ENCODE assay signal across 27 cellular contexts in the genomic region with DNA sequence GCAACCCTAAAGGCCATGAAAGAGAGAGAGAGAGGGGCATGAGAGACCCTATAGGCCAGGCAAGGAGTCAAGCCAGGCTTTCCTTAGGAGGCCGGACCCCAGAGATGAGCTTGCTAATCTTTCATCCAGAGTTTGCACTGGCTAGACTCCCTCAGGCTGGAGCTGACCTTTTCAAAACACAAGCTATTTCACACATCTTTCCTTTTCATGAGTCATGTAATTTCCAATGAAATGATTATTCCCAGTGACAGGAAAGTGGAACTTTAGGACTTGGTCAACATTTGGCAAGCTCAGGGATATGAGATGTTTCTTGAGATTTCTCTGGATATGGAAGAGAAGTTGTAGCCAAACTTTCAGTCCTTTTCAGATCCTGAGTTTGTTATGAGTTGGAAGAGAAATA.
DNase-seq lines count a peak whose midpoint lies in the region; ATAC-seq lines count a peak whose summit lies in the region.
"Had no signal": no experiment of that assay in that cellular context is flagged by ENCODE, and none has a peak within 500 bp of the region (broad histone marks: within the 10 kb centered on the region; RNA-seq: fewer than 3 reads in every experiment).

No MANE protein-coding gene starts in this region.

- H3K9me3 ChIP-seq in mesenchymal stem cell (ENCODE audit: control insufficient read depth, low read length), result no peaks in the 10 kb centered on the region
- H3K9me3 ChIP-seq: heart right ventricle, right lobe of liver, testis had no signal

- no peak overlapping the region for H3K4me3 ChIP-seq in mesenchymal stem cell (ENCODE audit: insufficient read depth in 1 of 2, low read depth in 1 of 2, low read length in 2 of 2)
- H3K4me3 ChIP-seq: heart right ventricle, right lobe of liver, testis had no signal

- H2AK5ac ChIP-seq in mesenchymal stem cell (ENCODE audit: low read length, severe bottlenecking), result no peak overlapping the region

- H3K4me3 Mint-ChIP-seq in immature natural killer cell, result no peak overlapping the region
- no peak overlapping the region for H3K4me3 Mint-ChIP-seq in stimulated activated memory B cell treated with anti-CD40 and anti-IgM and Interleukin-4, amounts not matched to agents 10 μg/mL and 1 μg/mL and 100 μg/mL, for 72 hours
- H3K4me3 Mint-ChIP-seq: activated T-cell treated with anti-CD3 and anti-CD28 coated beads, Interleukin-2, amount 50 U/mL, for 24 hours; CD8-positive, alpha-beta T cell; memory B cell; neural crest cell; stimulated activated naive B cell treated with anti-CD40 and anti-IgM and Interleukin-4, amounts not matched to agents 10 μg/mL and 1 μg/mL and 100 μg/mL, for 72 hours had no signal

- H3K36me3 Mint-ChIP-seq in immature natural killer cell, result no peaks in the 10 kb centered on the region
- H3K36me3 Mint-ChIP-seq in stimulated activated memory B cell treated with anti-CD40 and anti-IgM and Interleukin-4, amounts not matched to agents 10 μg/mL and 1 μg/mL and 100 μg/mL, for 72 hours, result no peaks in the 10 kb centered on the region
- H3K36me3 Mint-ChIP-seq: CD8-positive, alpha-beta T cell; memory B cell; stimulated activated naive B cell treated with anti-CD40 and anti-IgM and Interleukin-4, amounts not matched to agents 10 μg/mL and 1 μg/mL and 100 μg/mL, for 72 hours had no signal

- no peak overlapping the region for H2BK12ac ChIP-seq in mesenchymal stem cell (ENCODE audit: low read length in 2 of 2)

- no peak overlapping the region for H2AFZ ChIP-seq in mesenchymal stem cell (ENCODE audit: low read depth, low read length)

- no peak overlapping the region for H2BK5ac ChIP-seq in mesenchymal stem cell (ENCODE audit: low read depth, low read length, poor library complexity, severe bottlenecking)

- no peak overlapping the region for H3K27ac Mint-ChIP-seq in immature natural killer cell
- no peak overlapping the region for H3K27ac Mint-ChIP-seq in stimulated activated memory B cell treated with anti-CD40 and anti-IgM and Interleukin-4, amounts not matched to agents 10 μg/mL and 1 μg/mL and 100 μg/mL, for 72 hours
- H3K27ac Mint-ChIP-seq: activated T-cell treated with anti-CD3 and anti-CD28 coated beads, Interleukin-2, amount 50 U/mL, for 24 hours; CD8-positive, alpha-beta T cell; memory B cell; stimulated activated naive B cell treated with anti-CD40 and anti-IgM and Interleukin-4, amounts not matched to agents 10 μg/mL and 1 μg/mL and 100 μg/mL, for 72 hours had no signal

- no peaks in the 10 kb centered on the region for H3K4me1 Mint-ChIP-seq in immature natural killer cell
- H3K4me1 Mint-ChIP-seq in stimulated activated memory B cell treated with anti-CD40 and anti-IgM and Interleukin-4, amounts not matched to agents 10 μg/mL and 1 μg/mL and 100 μg/mL, for 72 hours, result no peaks in the 10 kb centered on the region
- H3K4me1 Mint-ChIP-seq: memory B cell; stimulated activated naive B cell treated with anti-CD40 and anti-IgM and Interleukin-4, amounts not matched to agents 10 μg/mL and 1 μg/mL and 100 μg/mL, for 72 hours had no signal

- no peak for DNase-seq in left ventricle myocardium superior
- no peak for DNase-seq in left cardiac atrium
- peak; percentile 23 for DNase-seq in epidermal melanocyte (ENCODE audit: insufficient read length, low spot score)
- peak; percentile 35 for DNase-seq in mesenchymal stem cell
- DNase-seq in immature natural killer cell, result no peak
- no peak for DNase-seq in COR-L47 (lab: John Stamatoyannopoulos, UW)
- DNase-seq in DMS79 (lab: John Stamatoyannopoulos, UW), result no peak
- DNase-seq: activated CD4-positive, alpha-beta T cell treated with anti-CD3 and anti-CD28 coated beads for 48 hours; activated gamma-delta T cell treated with Interleukin-2 at 50 U/mL for 16 hours; activated T-cell treated with anti-CD3 and anti-CD28 coated beads, Interleukin-2, amount 50 U/mL, for 24 hours; CD8-positive, alpha-beta T cell; dermis blood vessel endothelial cell; DMS153; GF-D8; HCEC 1CT; heart right ventricle; left colon; MM.1S; NCI-H1417 treated with DMSO at 0.1 percent for 48 hours; NCI-H2081 treated with DMSO at 0.1 percent for 48 hours; right lobe of liver; stimulated activated CD4-positive, alpha-beta T cell treated with anti-CD3 and anti-CD28 coated beads, Interleukin-4, amount 100 ng/mL, for 4 hours; stimulated activated naive B cell treated with anti-CD40 and anti-IgM and Interleukin-4, amounts not matched to agents 10 μg/mL and 1 μg/mL and 100 μg/mL, for 72 hours; testis had no signal

- no peak overlapping the region for H2BK120ac ChIP-seq in mesenchymal stem cell (ENCODE audit: low read depth, low read length)

- H3K14ac ChIP-seq in mesenchymal stem cell (ENCODE audit: low read length in 2 of 2), result no peak overlapping the region

- intact Hi-C loops in left ventricle myocardium superior (cut with micrococcal nuclease) (no loop called here), left cardiac atrium (cut with DNase I) (no loop called here)

- peaks cover 9% of the 10 kb centered on the region for H3K79me1 ChIP-seq in mesenchymal stem cell (replicated peaks; ENCODE audit: low read length, poor library complexity, severe bottlenecking)

- no peaks in the 10 kb centered on the region for H3K27me3 ChIP-seq in mesenchymal stem cell (ENCODE audit: control insufficient read depth in 1 of 2, insufficient read depth in 1 of 2, low read length in 2 of 2)
- H3K27me3 ChIP-seq: heart right ventricle, right lobe of liver, testis had no signal

- no peak overlapping the region for H3K23ac ChIP-seq in mesenchymal stem cell (ENCODE audit: low read length in 2 of 2)

- H3K4ac ChIP-seq in mesenchymal stem cell (ENCODE audit: low read depth in 1 of 2, low read length in 2 of 2), result no peak overlapping the region

- peaks cover 7 to 46% of the 10 kb centered on the region in 2 experiments for H3K36me3 ChIP-seq in mesenchymal stem cell (ENCODE audit: control insufficient read depth in 1 of 2, insufficient read depth in 2 of 2, low read depth in 1 of 2, low read length in 2 of 2)
- H3K36me3 ChIP-seq: heart right ventricle, right lobe of liver had no signal

- no peak overlapping the region for H3K9ac ChIP-seq in mesenchymal stem cell (ENCODE audit: low read length)

- peaks cover 0 to 5% (median 0%) of the 10 kb centered on the region in 6 donors for H3K9me3 Mint-ChIP-seq in immature natural killer cell
- H3K9me3 Mint-ChIP-seq in stimulated activated memory B cell treated with anti-CD40 and anti-IgM and Interleukin-4, amounts not matched to agents 10 μg/mL and 1 μg/mL and 100 μg/mL, for 72 hours, result no peaks in the 10 kb centered on the region
- H3K9me3 Mint-ChIP-seq: activated T-cell treated with anti-CD3 and anti-CD28 coated beads, Interleukin-2, amount 50 U/mL, for 24 hours; CD8-positive, alpha-beta T cell; memory B cell; neural crest cell had no signal

- peaks cover 0 to 5% (median 3%) of the 10 kb centered on the region in 3 donors for H3K27me3 Mint-ChIP-seq in immature natural killer cell (ENCODE audit: low read depth in 3 of 3)
- no peaks in the 10 kb centered on the region for H3K27me3 Mint-ChIP-seq in stimulated activated memory B cell treated with anti-CD40 and anti-IgM and Interleukin-4, amounts not matched to agents 10 μg/mL and 1 μg/mL and 100 μg/mL, for 72 hours
- H3K27me3 Mint-ChIP-seq: activated T-cell treated with anti-CD3 and anti-CD28 coated beads, Interleukin-2, amount 50 U/mL, for 24 hours; stimulated activated naive B cell treated with anti-CD40 and anti-IgM and Interleukin-4, amounts not matched to agents 10 μg/mL and 1 μg/mL and 100 μg/mL, for 72 hours had no signal

- ATAC-seq in left ventricle myocardium superior (peak; percentile 45), left cardiac atrium (no peak)
- no peak for ATAC-seq in stimulated activated memory B cell treated with anti-CD40 and anti-IgM and Interleukin-4, amounts not matched to agents 10 μg/mL and 1 μg/mL and 100 μg/mL, for 72 hours
- ATAC-seq: CD8-positive, alpha-beta T cell; left colon; right lobe of liver; stimulated activated naive B cell treated with anti-CD40 and anti-IgM and Interleukin-4, amounts not matched to agents 10 μg/mL and 1 μg/mL and 100 μg/mL, for 72 hours had no signal

- no peak overlapping the region for H2BK15ac ChIP-seq in mesenchymal stem cell (ENCODE audit: low read depth, poor library complexity, severe bottlenecking)

- WGBS in mesenchymal stem cell, result 60% methylated on average over 1 of the region's 1 CpG

- H3K4me2 ChIP-seq in mesenchymal stem cell (ENCODE audit: low read length, poor library complexity, severe bottlenecking), result no peak overlapping the region

- H4K8ac ChIP-seq in mesenchymal stem cell (ENCODE audit: low read length), result no peak overlapping the region

- no peak overlapping the region for H3K27ac ChIP-seq in mesenchymal stem cell (ENCODE audit: low read length, poor library complexity, severe bottlenecking)
- H3K27ac ChIP-seq: right lobe of liver, testis had no signal

- H3K18ac ChIP-seq in mesenchymal stem cell (ENCODE audit: low read depth in 1 of 2, low read length in 2 of 2), result no peak overlapping the region

- H3K4me1 ChIP-seq in mesenchymal stem cell (ENCODE audit: control insufficient read depth, insufficient read depth, low read depth, low read length), result peaks cover 7% of the 10 kb centered on the region
- H3K4me1 ChIP-seq: right lobe of liver had no signal

- no peak overlapping the region for H4K91ac ChIP-seq in mesenchymal stem cell (ENCODE audit: low read length)

Comparison
In these comparisons a context has a peak if more than half of its experiments do, and no peak if none do; other contexts are left out.
1. DNase-seq: peak in epidermal melanocyte (single experiment) and mesenchymal stem cell (single experiment); none in left ventricle myocardium superior (single experiment), left cardiac atrium (single experiment), immature natural killer cell (0 of 3), COR-L47 (single experiment) and DMS79 (single experiment).